14 cellular contexts compared by ENCODE assay signal in the genomic region with DNA sequence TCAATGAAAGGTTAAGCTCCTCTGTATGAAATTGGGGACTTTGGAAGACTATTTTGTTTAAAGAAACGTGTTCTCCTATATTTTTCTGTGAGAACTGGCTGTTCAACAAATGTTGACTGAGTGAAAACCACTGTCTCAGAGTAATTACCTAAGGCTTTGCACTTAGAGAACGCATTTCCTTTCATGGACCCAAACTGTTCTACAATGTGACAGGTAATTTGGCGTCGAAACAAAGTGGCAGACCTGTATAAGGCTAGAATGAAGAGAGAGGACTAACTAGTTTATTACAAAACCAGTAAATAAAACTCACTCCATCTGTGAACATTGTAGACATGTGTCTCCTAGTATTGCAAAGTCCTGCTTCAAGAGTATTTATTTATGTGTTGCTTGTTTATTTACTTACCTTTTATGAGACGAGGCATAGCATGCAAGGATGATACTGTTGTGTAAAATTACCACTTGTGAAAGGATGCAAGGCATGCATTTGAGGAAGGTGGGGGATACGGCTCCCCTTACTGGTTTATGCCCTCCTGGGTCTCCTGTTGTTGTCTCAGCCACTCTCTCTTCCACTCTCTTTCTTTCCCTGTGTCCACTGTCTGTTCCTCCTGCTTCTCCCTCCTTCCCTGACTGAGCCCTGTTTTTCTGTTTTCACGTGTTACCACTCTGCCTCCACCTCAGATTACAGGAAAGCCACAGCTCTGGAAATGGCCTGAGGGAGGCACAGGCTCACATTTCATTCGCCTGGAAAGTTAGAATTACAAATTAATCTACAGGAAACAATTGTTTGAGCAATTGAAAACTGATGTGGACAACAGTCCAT.
DNase-seq lines count a peak whose midpoint lies in the region; ATAC-seq and TF ChIP-seq lines count a peak whose summit lies in the region.
"Had no signal": no experiment of that assay in that cellular context is flagged by ENCODE, and none has a peak within 500 bp of the region (broad histone marks: within the 10 kb centered on the region; RNA-seq: fewer than 3 reads in every experiment).

No MANE protein-coding gene starts in this region.

- H3K9ac ChIP-seq in iPS-20b (ENCODE audit: low read depth, low read length) = peak overlapping the region; percentile 3; the same call in 1 of the 2 replicates
- H3K9ac ChIP-seq: GM23248 had no signal

- peak; percentile 12 for DNase-seq in AG20443 (ENCODE audit: low spot score)
- peak; percentile 40 for DNase-seq in HEK293T (ENCODE audit: extremely low spot score)
- DNase-seq in Panc1 (ENCODE audit: low read depth, low spot score) = no peak
- no peak for DNase-seq in GF-D8 (lab: John Stamatoyannopoulos, UW)
- DNase-seq in SIG-M5 (lab: John Stamatoyannopoulos, UW) = no peak
- DNase-seq in cortex of kidney (lab: John Stamatoyannopoulos, UW) = no peak
- DNase-seq in HPDE6-E6E7 (ENCODE audit: extremely low spot score) = no peak
- DNase-seq: CD4-positive, CD25-positive, alpha-beta regulatory T cell; GM23248; hippocampal formation; mucosa of descending colon; NK-92 treated with Interleukin-12 subunit alpha and Interleukin-12 subunit beta, amount 100 ng/mL, for 24 hours had no signal

- POLR2A ChIA-PET in HEK293T (lab: Yijun Ruan, JAX) = interaction anchor here (0.7 to 1.4 kb wide), 2 partner anchors 10 to 36 kb away, joined by 3 to 10 read pairs; no protein-coding TSS in a partner anchor
- POLR2A ChIA-PET in Panc1 (lab: Charles Lee) = no interaction called here

- CTCF ChIA-PET in HEK293T (lab: Yijun Ruan, JAX) = no interaction called here
- CTCF ChIA-PET in Panc1 (lab: Charles Lee) = no interaction called here

- H3K36me3 ChIP-seq in Panc1 (ENCODE audit: control insufficient read depth, insufficient read depth, low read length) = no peaks in the 10 kb centered on the region
- no peaks in the 10 kb centered on the region for H3K36me3 ChIP-seq in iPS-20b (ENCODE audit: insufficient read depth, low read depth, low read length)
- H3K36me3 ChIP-seq: tibial nerve had no signal

- BruUV-seq in Panc1 (replicated peaks; lab: Mats Ljungman, UMichigan) = no TSS peak

- H3K27me3 ChIP-seq in Panc1 (ENCODE audit: control insufficient read depth, insufficient read depth, low read length) = no peaks in the 10 kb centered on the region
- no peaks in the 10 kb centered on the region for H3K27me3 ChIP-seq in iPS-20b (ENCODE audit: insufficient read depth, low read length)
- H3K27me3 ChIP-seq: tibial nerve had no signal

- intact Hi-C loops in Panc1 (cut with micrococcal nuclease; ENCODE audit: unreplicated experiment) = no loop called here

- peak; percentile 94 for ATAC-seq in Panc1
- ATAC-seq: mucosa of descending colon had no signal

- in situ Hi-C loops in Panc1 (cut with HindIII; ENCODE audit: low pct_unique_long_range_greater_than_20kb, low sequenced_read_pairs) = no loop called here

- peak overlapping the region; percentile 73 for H3K27ac ChIP-seq in Panc1 (ENCODE audit: low read length)
- no peak overlapping the region for H3K27ac ChIP-seq in iPS-20b (ENCODE audit: low read length)
- H3K27ac ChIP-seq: GM23248 had no signal

- H3K4me3 ChIP-seq in Panc1 (ENCODE audit: low read depth in 2 of 2, low read length in 2 of 2) (peak overlapping the region in 1 of 2 experiments; percentile 15; a peak in 1 of 4 replicates), iPS-20b (ENCODE audit: low read length) (no peak overlapping the region)
- H3K4me3 ChIP-seq: GM23248, mucosa of descending colon, tibial nerve had no signal

- peaks cover 17% of the 10 kb centered on the region for H3K4me1 ChIP-seq in Panc1 (ENCODE audit: control insufficient read depth, insufficient read depth, low read length)
- peaks cover 19% of the 10 kb centered on the region for H3K4me1 ChIP-seq in iPS-20b (ENCODE audit: insufficient read depth, low read length)
- H3K4me1 ChIP-seq: tibial nerve had no signal

- TF ChIP-seq CTCF in Panc1 (IDR thresholded peaks at IDR 0.05) = no peak

- no peaks in the 10 kb centered on the region for H3K9me3 ChIP-seq in Panc1 (ENCODE audit: control insufficient read depth, insufficient read depth, low read depth, low read length)
- no peaks in the 10 kb centered on the region for H3K9me3 ChIP-seq in iPS-20b (ENCODE audit: insufficient read depth, low read depth, low read length)
- H3K9me3 ChIP-seq: mucosa of descending colon had no signal

TF ChIP-seq in HEK293T, 16 proteins besides CTCF, POLR2A, EP300 and RAD21:
- TF ChIP-seq L3MBTL2 (conservative IDR thresholded peaks at IDR 0.05) (peak; percentile 74), TARDBP (IDR thresholded peaks at IDR 0.05) (no peak), ARNT (IDR thresholded peaks at IDR 0.05) (peak; percentile 80)

Comparison
In these comparisons a context has a peak if more than half of its experiments do, and no peak if none do; other contexts are left out.
1. DNase-seq: peak in AG20443 (single experiment) and HEK293T (single experiment); none in Panc1 (single experiment), GF-D8 (single experiment), SIG-M5 (single experiment), cortex of kidney (single experiment) and HPDE6-E6E7 (single experiment).